10 cellular contexts compared by ENCODE assay signal in the genomic region with DNA sequence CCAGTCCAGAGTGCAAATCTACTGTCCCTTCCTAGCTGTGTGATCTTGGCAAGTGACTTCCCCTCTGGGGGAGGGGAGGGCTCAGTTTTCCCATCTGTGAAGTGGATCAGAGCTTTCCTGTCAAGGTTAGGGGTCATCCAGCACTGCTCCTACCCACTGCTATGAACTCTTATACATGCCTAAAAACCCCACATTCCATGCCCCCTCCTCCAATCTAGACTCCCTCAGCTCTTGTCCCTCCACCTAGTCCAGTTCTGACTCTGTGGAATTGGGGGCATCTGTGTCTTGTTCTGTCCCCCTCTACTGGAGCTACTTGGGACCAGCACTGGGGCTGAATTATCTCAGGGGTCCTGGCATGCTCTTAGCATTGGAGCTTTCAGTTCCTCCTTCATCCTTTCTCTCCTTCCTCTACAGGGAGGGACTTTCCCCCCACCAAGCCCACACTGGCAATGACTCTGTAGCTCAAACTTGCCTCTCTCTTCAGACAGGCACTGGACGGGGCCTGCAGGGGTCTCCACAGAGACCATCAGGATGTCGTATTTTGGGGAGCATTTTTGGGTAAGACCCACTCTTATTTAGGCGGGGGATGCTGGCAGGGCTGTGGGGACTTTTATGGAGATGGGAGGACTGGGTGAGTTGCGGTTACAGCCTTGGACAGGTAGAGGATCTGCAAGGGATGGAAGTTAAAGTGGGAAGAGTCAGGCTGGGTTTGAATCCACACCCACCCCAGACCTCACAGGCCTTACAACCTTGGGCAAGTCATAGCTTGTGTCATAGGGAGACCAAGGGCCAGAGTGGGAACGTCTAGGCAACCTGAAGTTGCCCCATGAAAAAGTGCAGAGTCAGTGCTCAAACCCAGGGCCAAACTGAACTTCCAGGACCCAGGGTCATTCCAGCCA. TPM values are rescaled to one million over a fixed set of nuclear protein-coding genes. Genes with fewer than 3 reads are reported as not detected.
DNase-seq lines count a peak whose midpoint lies in the region; ATAC-seq and TF ChIP-seq lines count a peak whose summit lies in the region.
"Had no signal": no experiment of that assay in that cellular context is flagged by ENCODE, and none has a peak within 500 bp of the region (broad histone marks: within the 10 kb centered on the region; RNA-seq: fewer than 3 reads in every experiment).

No MANE protein-coding gene starts in this region.

- H3K9me3 ChIP-seq in Loucy (ENCODE audit: insufficient read depth, low read depth, low read length) (no peaks in the 10 kb centered on the region), lower lobe of right lung (no peaks in the 10 kb centered on the region)
- H3K9me3 ChIP-seq: testis had no signal

- H3K79me2 ChIP-seq in Loucy (ENCODE audit: insufficient read depth, low read length): peaks cover 37% of the 10 kb centered on the region
- H3K79me2 ChIP-seq: parathyroid adenoma had no signal

- H3K27me3 Mint-ChIP-seq in osteocyte (ENCODE audit: unreplicated experiment): no peaks in the 10 kb centered on the region

- no peak overlapping the region for H3K27ac Mint-ChIP-seq in osteocyte (ENCODE audit: unreplicated experiment)

- peak; percentile 64 for TF ChIP-seq CTCF in GM06990 (IDR thresholded peaks at IDR 0.05; ENCODE audit: insufficient read depth, low read length, poor library complexity, severe bottlenecking)
- TF ChIP-seq CTCF in Loucy (conservative IDR thresholded peaks at IDR 0.05; ENCODE audit: low read length): peak; percentile 28; the same call in 1 of the 2 replicates
- TF ChIP-seq CTCF in osteocyte (IDR thresholded peaks at IDR 0.05): no peak
- no peak for TF ChIP-seq CTCF in lower lobe of right lung (IDR thresholded peaks at IDR 0.05)

- peak; percentile 49 for ATAC-seq in GM21447 (IDR thresholded peaks at IDR 0.05; ENCODE audit: unreplicated experiment)
- ATAC-seq in lower lobe of right lung: no peak

- H3K4me3 ChIP-seq in GM06990 (replicated peaks; ENCODE audit: low read depth, low read length) (peak overlapping the region; percentile 20), Loucy (ENCODE audit: low read length, poor library complexity, severe bottlenecking) (no peak overlapping the region), lower lobe of right lung (no peak overlapping the region)
- H3K4me3 ChIP-seq: testis had no signal

- no peaks in the 10 kb centered on the region for H3K9me3 Mint-ChIP-seq in osteocyte (ENCODE audit: unreplicated experiment)

- no peak overlapping the region for H3K4me3 Mint-ChIP-seq in osteocyte (ENCODE audit: unreplicated experiment)

- H3K4me1 ChIP-seq in Loucy (ENCODE audit: insufficient read depth, low read length, poor library complexity, severe bottlenecking) (peaks cover 30% of the 10 kb centered on the region), lower lobe of right lung (no peaks in the 10 kb centered on the region)
- H3K4me1 ChIP-seq: parathyroid adenoma had no signal

- H3K27me3 ChIP-seq in GM06990 (replicated peaks; ENCODE audit: control insufficient read depth, insufficient read depth, low read length) (no peaks in the 10 kb centered on the region), Loucy (ENCODE audit: insufficient read depth, low read length, poor library complexity, severe bottlenecking) (no peaks in the 10 kb centered on the region), lower lobe of right lung (ENCODE audit: low read depth) (no peaks in the 10 kb centered on the region)
- H3K27me3 ChIP-seq: testis had no signal

- H3K36me3 Mint-ChIP-seq in osteocyte (ENCODE audit: unreplicated experiment): no peaks in the 10 kb centered on the region

- no peak overlapping the region for H2AFZ ChIP-seq in Loucy (ENCODE audit: low read length)
- H2AFZ ChIP-seq: parathyroid adenoma had no signal

- H3K4me1 Mint-ChIP-seq in osteocyte (ENCODE audit: unreplicated experiment): peaks cover 20% of the 10 kb centered on the region

- no peak overlapping the region for H3K27ac ChIP-seq in lower lobe of right lung
- H3K27ac ChIP-seq: parathyroid adenoma, testis had no signal

- H3F3A ChIP-seq in Loucy (ENCODE audit: low read depth): no peaks in the 10 kb centered on the region

- H3K36me3 ChIP-seq in GM06990 (ENCODE audit: control insufficient read depth, insufficient read depth, low read length) (peaks cover 4% of the 10 kb centered on the region), Loucy (ENCODE audit: insufficient read depth, low read length) (peaks cover 9% of the 10 kb centered on the region; the same call in 1 of the 2 replicates), lower lobe of right lung (no peaks in the 10 kb centered on the region)

- DNase-seq in GM06990 (ENCODE audit: extremely low read depth, insufficient read length) (peak; percentile 59), ecto neural progenitor cell (ENCODE audit: low spot score) (peak; percentile 32), NCI-H1048 (lab: John Stamatoyannopoulos, UW) (no peak), osteocyte (ENCODE audit: extremely low spot score, unreplicated experiment) (no peak), lower lobe of right lung (no peak), activated gamma-delta T cell (lab: John Stamatoyannopoulos, UW) (no peak)
- DNase-seq: testis had no signal

- H4K20me1 ChIP-seq in Loucy (ENCODE audit: insufficient read depth, low read length, poor library complexity, severe bottlenecking): no peaks in the 10 kb centered on the region

- no peak overlapping the region for H3K4me2 ChIP-seq in Loucy (ENCODE audit: low read depth, low read length, poor library complexity, severe bottlenecking)

- H3K9me2 ChIP-seq in Loucy (replicated peaks; ENCODE audit: low read depth, low read length): no peaks in the 10 kb centered on the region

- H3K9ac ChIP-seq in Loucy (ENCODE audit: low read depth, low read length, poor library complexity, severe bottlenecking): no peak overlapping the region
- H3K9ac ChIP-seq: parathyroid adenoma had no signal

- intact Hi-C loops in lower lobe of right lung (cut with DNase I): no loop called here

RNA-seq across cellular contexts. Expression of a gene that starts 3.6 kb away (rescaled TPM):
- total RNA-seq in osteocyte (0.56 and 1.0 TPM in 2 replicates), lower lobe of right lung (8.7 TPM)

RNA-seq across cellular contexts. Expression of a gene that starts 35.6 kb away (rescaled TPM):
- total RNA-seq in osteocyte (56.5 and 63.1 TPM in 2 replicates), lower lobe of right lung (67.1 TPM)

RNA-seq across cellular contexts. Expression of a gene that starts 40.1 kb away (rescaled TPM):
- not detected in 2 replicates for total RNA-seq in osteocyte
- total RNA-seq in lower lobe of right lung: 1.6 TPM

Comparison
In these comparisons a context has a peak if more than half of its experiments do, and no peak if none do; other contexts are left out.
1. DNase-seq: peak in GM06990 (single experiment) and ecto neural progenitor cell (single experiment); none in NCI-H1048 (single experiment), osteocyte (single experiment), lower lobe of right lung (single experiment) and activated gamma-delta T cell (single experiment).
2. CTCF ChIP-seq: peak in GM06990 (single experiment) and Loucy (single experiment); none in osteocyte (single experiment) and lower lobe of right lung (single experiment).